ENCODE assay signal across 13 cellular contexts in the genomic region with DNA sequence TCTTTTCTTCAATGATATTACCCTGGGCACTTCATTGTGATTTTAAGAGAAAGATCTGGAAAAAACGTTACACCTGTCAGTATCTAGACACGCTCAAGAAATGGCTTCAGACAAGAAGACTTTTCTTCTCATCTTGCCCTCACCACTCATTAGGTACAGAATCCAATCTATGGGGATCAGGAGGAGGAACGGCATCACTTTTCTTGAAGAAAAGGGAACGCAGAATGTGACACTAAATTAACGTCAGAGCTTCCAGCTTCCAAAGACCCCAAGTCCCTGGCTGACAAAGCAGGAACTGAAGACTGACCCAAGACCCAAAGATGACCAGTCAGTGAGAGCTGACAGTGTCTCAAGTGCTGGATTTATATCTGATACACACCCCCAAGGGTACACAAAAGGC. TPM values are rescaled to one million over a fixed set of nuclear protein-coding genes. Genes with fewer than 3 reads are reported as not detected.
A peak's percentile ranks its signal among the peaks of the same experiment; 100 is the strongest.
DNase-seq lines count a peak whose midpoint lies in the region; ATAC-seq, FAIRE-seq and TF ChIP-seq lines count a peak whose summit lies in the region.
"Had no signal": no experiment of that assay in that cellular context is flagged by ENCODE, and none has a peak within 500 bp of the region (broad histone marks: within the 10 kb centered on the region; RNA-seq: fewer than 3 reads in every experiment).

No MANE protein-coding gene starts in this region.

- POLR2A ChIA-PET in Panc1 (lab: Charles Lee) = no interaction called here

- H3K9me3 Mint-ChIP-seq in activated T-cell treated with anti-CD3 and anti-CD28 coated beads, Interleukin-2, amount 50 U/mL, for 4 hours = no peaks in the 10 kb centered on the region
- peaks cover 22% of the 10 kb centered on the region for H3K9me3 Mint-ChIP-seq in glutamatergic neuron (ENCODE audit: unreplicated experiment)
- no peaks in the 10 kb centered on the region for H3K9me3 Mint-ChIP-seq in stimulated activated naive B cell treated with anti-CD40 and anti-IgM and Interleukin-4, amounts not matched to agents 10 μg/mL and 1 μg/mL and 100 μg/mL, for 72 hours
- H3K9me3 Mint-ChIP-seq: dendritic cell treated with granulocyte-macrophage colony-stimulating factor and Interleukin-4, amounts not matched to agents 40 ng/mL and 50 ng/mL, for 4 days had no signal

- DNase-seq in activated T-cell treated with anti-CD3 and anti-CD28 coated beads, Interleukin-2, amount 50 U/mL, for 4 hours = no peak
- DNase-seq in activated T-cell treated with anti-CD3 and anti-CD28 coated beads, Interleukin-2, amount 50 U/mL, for 48 hours = no peak
- no peak for DNase-seq in Panc1 (ENCODE audit: low read depth, low spot score)
- no peak for DNase-seq in glutamatergic neuron
- no peak for DNase-seq in stimulated activated naive B cell treated with anti-CD40 and anti-IgM and Interleukin-4, amounts not matched to agents 10 μg/mL and 1 μg/mL and 100 μg/mL, for 72 hours
- DNase-seq in dorsolateral prefrontal cortex = no peak
- DNase-seq in DMS 273 treated with DMSO at 0.1 percent for 48 hours (lab: John Stamatoyannopoulos, UW) = no peak
- no peak for DNase-seq in small intestine
- DNase-seq: activated effector memory CD4-positive, alpha-beta T cell treated with Interleukin-2 at 50 U/mL for 16 hours had no signal

- H3K27ac Mint-ChIP-seq in glutamatergic neuron (ENCODE audit: unreplicated experiment) = peak overlapping the region; percentile 40
- H3K27ac Mint-ChIP-seq in stimulated activated naive B cell treated with anti-CD40 and anti-IgM and Interleukin-4, amounts not matched to agents 10 μg/mL and 1 μg/mL and 100 μg/mL, for 72 hours = peak overlapping the region; percentile 90
- H3K27ac Mint-ChIP-seq: dendritic cell treated with granulocyte-macrophage colony-stimulating factor and Interleukin-4, amounts not matched to agents 40 ng/mL and 50 ng/mL, for 4 days had no signal

- H3K27me3 Mint-ChIP-seq in activated T-cell treated with anti-CD3 and anti-CD28 coated beads, Interleukin-2, amount 50 U/mL, for 4 hours (ENCODE audit: low read depth) = no peaks in the 10 kb centered on the region
- peaks cover 7% of the 10 kb centered on the region for H3K27me3 Mint-ChIP-seq in glutamatergic neuron (ENCODE audit: unreplicated experiment)
- H3K27me3 Mint-ChIP-seq in stimulated activated naive B cell treated with anti-CD40 and anti-IgM and Interleukin-4, amounts not matched to agents 10 μg/mL and 1 μg/mL and 100 μg/mL, for 72 hours = no peaks in the 10 kb centered on the region
- H3K27me3 Mint-ChIP-seq: dendritic cell treated with granulocyte-macrophage colony-stimulating factor and Interleukin-4, amounts not matched to agents 40 ng/mL and 50 ng/mL, for 4 days had no signal

- no peak for FAIRE-seq in small intestine (lab: Jason Lieb, UNC)
- FAIRE-seq: frontal cortex had no signal

- intact Hi-C loops in Panc1 (cut with micrococcal nuclease; ENCODE audit: unreplicated experiment) = no loop called here
- intact Hi-C loops in dorsolateral prefrontal cortex (cut with DNase I) = no loop called here

- H3K4me3 ChIP-seq in Panc1 (ENCODE audit: low read depth in 2 of 2, low read length in 2 of 2) (no peak overlapping the region), dorsolateral prefrontal cortex (no peak overlapping the region), small intestine (ENCODE audit: low read depth in 1 of 2, low read length in 2 of 2) (no peak overlapping the region)
- H3K4me3 ChIP-seq: ovary had no signal

- CTCF ChIA-PET in Panc1 (lab: Charles Lee) = no interaction called here

- H3K27me3 ChIP-seq in Panc1 (ENCODE audit: control insufficient read depth, insufficient read depth, low read length) (no peaks in the 10 kb centered on the region), dorsolateral prefrontal cortex (no peaks in the 10 kb centered on the region), small intestine (ENCODE audit: control insufficient read depth in 2 of 2, insufficient read depth in 2 of 2, low read length in 2 of 2) (no peaks in the 10 kb centered on the region)
- H3K27me3 ChIP-seq: ovary had no signal

- peak overlapping the region; percentile 55 for H3K4me3 Mint-ChIP-seq in activated T-cell treated with anti-CD3 and anti-CD28 coated beads, Interleukin-2, amount 50 U/mL, for 4 hours
- peak overlapping the region; percentile 53 for H3K4me3 Mint-ChIP-seq in glutamatergic neuron (ENCODE audit: unreplicated experiment)
- peak overlapping the region; percentile 36 to 61 for H3K4me3 Mint-ChIP-seq in stimulated activated naive B cell treated with anti-CD40 and anti-IgM and Interleukin-4, amounts not matched to agents 10 μg/mL and 1 μg/mL and 100 μg/mL, for 72 hours
- H3K4me3 Mint-ChIP-seq: dendritic cell treated with granulocyte-macrophage colony-stimulating factor and Interleukin-4, amounts not matched to agents 40 ng/mL and 50 ng/mL, for 4 days had no signal

- 82 to 85% (median 84%) methylated on average over 5 of the region's 5 CpGs for WGBS in small intestine, 3 donors

- BruUV-seq in Panc1 (replicated peaks; lab: Mats Ljungman, UMichigan) = no TSS peak

- ATAC-seq in activated T-cell treated with anti-CD3 and anti-CD28 coated beads, Interleukin-2, amount 50 U/mL, for 4 hours = no peak
- ATAC-seq in Panc1 = no peak
- ATAC-seq in stimulated activated naive B cell treated with anti-CD40 and anti-IgM and Interleukin-4, amounts not matched to agents 10 μg/mL and 1 μg/mL and 100 μg/mL, for 72 hours (replicated peaks) = no peak

- in situ Hi-C loops in Panc1 (cut with HindIII; ENCODE audit: low pct_unique_long_range_greater_than_20kb, low sequenced_read_pairs) = no loop called here

- H3K4me1 Mint-ChIP-seq in activated T-cell treated with anti-CD3 and anti-CD28 coated beads, Interleukin-2, amount 50 U/mL, for 4 hours (ENCODE audit: low read depth) = peaks cover 97% of the 10 kb centered on the region
- peaks cover 76% of the 10 kb centered on the region for H3K4me1 Mint-ChIP-seq in glutamatergic neuron (ENCODE audit: low read depth, unreplicated experiment)
- H3K4me1 Mint-ChIP-seq in stimulated activated naive B cell treated with anti-CD40 and anti-IgM and Interleukin-4, amounts not matched to agents 10 μg/mL and 1 μg/mL and 100 μg/mL, for 72 hours = peaks cover 72 to 96% of the 10 kb centered on the region in 2 donors

- H3K36me3 Mint-ChIP-seq in activated T-cell treated with anti-CD3 and anti-CD28 coated beads, Interleukin-2, amount 50 U/mL, for 4 hours (ENCODE audit: insufficient read depth) = no peaks in the 10 kb centered on the region
- H3K36me3 Mint-ChIP-seq in glutamatergic neuron (ENCODE audit: unreplicated experiment) = no peaks in the 10 kb centered on the region
- peaks cover 5 to 8% of the 10 kb centered on the region in 2 donors for H3K36me3 Mint-ChIP-seq in stimulated activated naive B cell treated with anti-CD40 and anti-IgM and Interleukin-4, amounts not matched to agents 10 μg/mL and 1 μg/mL and 100 μg/mL, for 72 hours

- H3K4me1 ChIP-seq in Panc1 (ENCODE audit: control insufficient read depth, insufficient read depth, low read length) (peaks cover 81% of the 10 kb centered on the region), small intestine (ENCODE audit: control insufficient read depth in 2 of 2, insufficient read depth in 1 of 2, low read depth in 1 of 2, low read length in 1 of 2) (peaks cover 5 to 56% of the 10 kb centered on the region in 2 donors)

- no peak for TF ChIP-seq CTCF in Panc1 (IDR thresholded peaks at IDR 0.05)
- no peak for TF ChIP-seq CTCF in glutamatergic neuron (IDR thresholded peaks at IDR 0.05; ENCODE audit: partially characterized antibody, unreplicated experiment)
- TF ChIP-seq CTCF in dorsolateral prefrontal cortex (IDR thresholded peaks at IDR 0.05 in 54 of 56, conservative IDR thresholded peaks at IDR 0.05 in 2 of 56; ENCODE audit: low read depth in 1 of 56, partially characterized antibody in 56 of 56) = no peak

- no peaks in the 10 kb centered on the region for H3K36me3 ChIP-seq in Panc1 (ENCODE audit: control insufficient read depth, insufficient read depth, low read length)
- peaks cover 2% of the 10 kb centered on the region in 2 donors for H3K36me3 ChIP-seq in small intestine (ENCODE audit: control insufficient read depth in 2 of 2, insufficient read depth in 2 of 2, low read length in 2 of 2)
- H3K36me3 ChIP-seq: ovary had no signal

- H3K9me3 ChIP-seq in Panc1 (ENCODE audit: control insufficient read depth, insufficient read depth, low read depth, low read length) (no peaks in the 10 kb centered on the region), small intestine (ENCODE audit: control insufficient read depth, low read depth) (no peaks in the 10 kb centered on the region)
- H3K9me3 ChIP-seq: ovary had no signal

- H3K27ac ChIP-seq in Panc1 (ENCODE audit: low read length) (peak overlapping the region; percentile 82), dorsolateral prefrontal cortex (peak overlapping the region in 3 of 59 donors; percentile 30 to 41 (median 36)), small intestine (ENCODE audit: low read depth in 1 of 2, low read length in 1 of 2) (no peak overlapping the region)
- H3K27ac ChIP-seq: ovary had no signal

RNA-seq across cellular contexts. Expression of a gene that starts 48.2 kb away (rescaled TPM):
- 100 to 1,000 TPM; 102 to 113 (median 112) TPM for total RNA-seq in activated T-cell treated with anti-CD3 and anti-CD28 coated beads, Interleukin-2, amount 50 U/mL, for 4 hours
- total RNA-seq in Panc1 (2021; ENCODE audit: unreplicated experiment) (102 TPM), glutamatergic neuron (ENCODE audit: unreplicated experiment) (162 TPM), dorsolateral prefrontal cortex (100 to 1,000 TPM in 99 of 120 experiments, 10 to 100 TPM in 21; 84.8 to 154 (median 112) TPM)
- 75.9 TPM for polyA plus RNA-seq in Panc1 (2012; ENCODE audit: insufficient read length)
- 10 to 100 TPM; 15.7 to 27.0 (median 22.4) TPM for polyA plus RNA-seq in small intestine

RNA-seq across cellular contexts. Expression of a gene that starts 51.8 kb away (rescaled TPM):
- total RNA-seq in activated T-cell treated with anti-CD3 and anti-CD28 coated beads, Interleukin-2, amount 50 U/mL, for 4 hours = under 1 TPM in 1 of 3 donors, not detected in 2; 0.29 TPM
- total RNA-seq in Panc1 (2021; ENCODE audit: unreplicated experiment) = 0.31 TPM
- polyA plus RNA-seq in Panc1 (2012; ENCODE audit: insufficient read length) = 0.17 TPM
- total RNA-seq in glutamatergic neuron (ENCODE audit: unreplicated experiment) = 0.61 TPM
- total RNA-seq in dorsolateral prefrontal cortex = 1 to 10 TPM in 1 of 120 experiments, under 1 TPM in 39, not detected in 80; 0.20 to 1.3 (median 0.42) TPM
- under 1 TPM in 1 of 3 donors, not detected in 2; 0.76 TPM for polyA plus RNA-seq in small intestine
- total RNA-seq: temporal lobe had no signal
